ENCODE assay signal across 8 cellular contexts in genomic region chr16:48123104-48123788, GRCh38. TPM values are rescaled to one million over a fixed set of nuclear protein-coding genes. Genes with fewer than 3 reads are reported as not detected.
DNase-seq lines count a peak whose midpoint lies in the region; ATAC-seq and TF ChIP-seq lines count a peak whose summit lies in the region.

No MANE protein-coding gene starts in this region.

- TF ChIP-seq RAD21 in HCT116 (IDR thresholded peaks at IDR 0.05; ENCODE audit: low read depth), result no peak

- CTCF ChIA-PET in BJ (lab: Yijun Ruan, JAX) (interaction anchor here (0.7 to 1.8 kb wide), 8 partner anchors 9 to 1160 kb away, joined by 3 to 5 read pairs (median 4); partner anchors contain the start of gene NETO2), HCT116 (lab: Charles Lee) (interaction anchor here (0.6 to 2.1 kb wide), 6 partner anchors 10 to 1268 kb away, joined by 3 to 12 read pairs (median 7); no protein-coding TSS in a partner anchor), HEK293T (lab: Yijun Ruan, JAX) (no interaction called here)

- POLR2A ChIA-PET in BJ (lab: Charles Lee) (no interaction called here), HCT116 (lab: Charles Lee) (no interaction called here), HEK293T (lab: Yijun Ruan, JAX) (no interaction called here)

- H3K4me3 ChIP-seq in BJ (ENCODE audit: low read depth, low read length), result no peak overlapping the region
- H3K4me3 ChIP-seq in HCT116 (replicated peaks in 1 of 2; ENCODE audit: low read depth in 1 of 2, low read length in 2 of 2), result peak overlapping the region in 1 of 2 experiments; percentile 8; a peak in 1 of 4 replicates
- H3K4me3 ChIP-seq in fibroblast of the aortic adventitia (ENCODE audit: low read depth, low read length), result no peak overlapping the region

- ATAC-seq in HCT116 (peak; percentile 95), HG03108 (IDR thresholded peaks at IDR 0.05; ENCODE audit: unreplicated experiment) (no peak), HG02970 (IDR thresholded peaks at IDR 0.05; ENCODE audit: low FRiP score, unreplicated experiment) (no peak)

- TF ChIP-seq POLR2A in HCT116 (IDR thresholded peaks at IDR 0.05; ENCODE audit: borderline replicate concordance, extremely low read depth, insufficient read depth, insufficient read length), result no peak

- intact Hi-C loops in HCT116 (cut with micrococcal nuclease), result loop anchor here (5.0 kb wide), 1 partner anchor 1086 kb away; no protein-coding TSS in a partner anchor

- H2AFZ ChIP-seq in HCT116 (ENCODE audit: low read depth, low read length, poor library complexity, severe bottlenecking), result peak overlapping the region; percentile 6

- H3K36me3 ChIP-seq in BJ (ENCODE audit: control insufficient read depth, insufficient read depth, low read length), result no peaks in the 10 kb centered on the region
- no peaks in the 10 kb centered on the region for H3K36me3 ChIP-seq in HCT116 (ENCODE audit: control insufficient read depth in 1 of 2, insufficient read depth in 2 of 2, low read length in 2 of 2)

- TF ChIP-seq CTCF in BJ (IDR thresholded peaks at IDR 0.05; ENCODE audit: insufficient read depth, low read depth, low read length) (no peak), HCT116 (IDR thresholded peaks at IDR 0.05 in 2 of 3, conservative IDR thresholded peaks at IDR 0.05 in 1 of 3; ENCODE audit: borderline replicate concordance in 1 of 3, insufficient read depth in 1 of 3, low read depth in 2 of 3, low read length in 2 of 3) (no peak), fibroblast of the aortic adventitia (IDR thresholded peaks at IDR 0.05; ENCODE audit: insufficient read depth, low read length) (no peak)

- no peaks in the 10 kb centered on the region for H3K9me3 ChIP-seq in HCT116 (ENCODE audit: control insufficient read depth in 1 of 2, insufficient read depth in 1 of 2, low read depth in 1 of 2, low read length in 2 of 2)

- BruUV-seq in HCT116 (replicated peaks; lab: Mats Ljungman, UMichigan), result no TSS peak

- no peaks in the 10 kb centered on the region for H4K20me1 ChIP-seq in HCT116 (ENCODE audit: insufficient read depth)

- peaks cover 10 to 32% of the 10 kb centered on the region in 2 experiments for H3K4me1 ChIP-seq in HCT116 (ENCODE audit: control insufficient read depth in 1 of 2, insufficient read depth in 2 of 2, low read length in 2 of 2)

- no peaks in the 10 kb centered on the region for H3K79me2 ChIP-seq in HCT116 (ENCODE audit: insufficient read depth, low read length)

- RAD21 ChIA-PET in HCT116 (lab: Charles Lee; ENCODE audit: low non-redundant PET in 1 of 2, low total read pairs in 2 of 2, uncharacterized antibody in 2 of 2, unreplicated experiment in 2 of 2), result no interaction called here

- H3K4me2 ChIP-seq in HCT116 (ENCODE audit: low read length), result peak overlapping the region; percentile 61

- H3K27ac ChIP-seq in HCT116 (ENCODE audit: low read depth, low read length), result peak overlapping the region; percentile 8; the same call in 1 of the 2 replicates

- H3K27me3 ChIP-seq in BJ (ENCODE audit: control insufficient read depth, insufficient read depth, low read length), result no peaks in the 10 kb centered on the region
- no peaks in the 10 kb centered on the region for H3K27me3 ChIP-seq in HCT116 (ENCODE audit: insufficient read depth, low read length)

- H3K9me2 ChIP-seq in HCT116 (ENCODE audit: insufficient read depth), result no peaks in the 10 kb centered on the region

- H3K9ac ChIP-seq in HCT116 (ENCODE audit: low read length), result peak overlapping the region; percentile 4; the same call in 1 of the 2 replicates

- DNase-seq in BJ (ENCODE audit: low read depth) (peak; percentile 97), HCT116 (ENCODE audit: low read depth, low spot score) (peak; percentile 85), SW480 (ENCODE audit: low spot score) (peak; percentile 89), fibroblast of the aortic adventitia (ENCODE audit: low read depth) (peak; percentile 96), HEK293T (ENCODE audit: extremely low spot score) (no peak)
- peak; percentile 30 for DNase-seq in stimulated activated CD8-positive, alpha-beta memory T cell treated with anti-CD3 and anti-CD28 coated beads, Interleukin-12 subunit alpha, Interleukin-12 subunit beta, amount 100 ng/mL, for 24 hours (ENCODE audit: extremely low read depth)

TF ChIP-seq in HCT116, 20 proteins besides CTCF, POLR2A, EP300 and RAD21 (continues in another document):
- TF ChIP-seq ATF3 (IDR thresholded peaks at IDR 0.05) (peak; percentile 56; the same call in 1 of the 2 replicates), SIN3A (IDR thresholded peaks at IDR 0.05; ENCODE audit: low read depth) (peak; percentile 59; the same call in 1 of the 2 replicates), EGR1 (IDR thresholded peaks at IDR 0.05; ENCODE audit: low read depth) (peak; percentile 97), POLR2AphosphoS5 (IDR thresholded peaks at IDR 0.05; ENCODE audit: low read depth, low read length) (0 out of 2 replicates have a peak, but pooled peaks have one; percentile 15), CBX3 (IDR thresholded peaks at IDR 0.05; ENCODE audit: low read depth) (peak; percentile 88), TCF7L2 (IDR thresholded peaks at IDR 0.05; ENCODE audit: borderline replicate concordance, extremely low read depth, insufficient read depth, insufficient read length) (no peak), ZFX (IDR thresholded peaks at IDR 0.05) (no peak), SP1 (IDR thresholded peaks at IDR 0.05; ENCODE audit: low read depth) (peak; percentile 91), ZNF274 (IDR thresholded peaks at IDR 0.05; ENCODE audit: low read depth, low read length) (no peak), EZH2phosphoT487 (IDR thresholded peaks at IDR 0.05; ENCODE audit: borderline replicate concordance) (no peak), CEBPB (IDR thresholded peaks at IDR 0.05; ENCODE audit: low read depth) (peak; percentile 50; the same call in 1 of the 2 replicates)
- TF ChIP-seq, protein P1, sequence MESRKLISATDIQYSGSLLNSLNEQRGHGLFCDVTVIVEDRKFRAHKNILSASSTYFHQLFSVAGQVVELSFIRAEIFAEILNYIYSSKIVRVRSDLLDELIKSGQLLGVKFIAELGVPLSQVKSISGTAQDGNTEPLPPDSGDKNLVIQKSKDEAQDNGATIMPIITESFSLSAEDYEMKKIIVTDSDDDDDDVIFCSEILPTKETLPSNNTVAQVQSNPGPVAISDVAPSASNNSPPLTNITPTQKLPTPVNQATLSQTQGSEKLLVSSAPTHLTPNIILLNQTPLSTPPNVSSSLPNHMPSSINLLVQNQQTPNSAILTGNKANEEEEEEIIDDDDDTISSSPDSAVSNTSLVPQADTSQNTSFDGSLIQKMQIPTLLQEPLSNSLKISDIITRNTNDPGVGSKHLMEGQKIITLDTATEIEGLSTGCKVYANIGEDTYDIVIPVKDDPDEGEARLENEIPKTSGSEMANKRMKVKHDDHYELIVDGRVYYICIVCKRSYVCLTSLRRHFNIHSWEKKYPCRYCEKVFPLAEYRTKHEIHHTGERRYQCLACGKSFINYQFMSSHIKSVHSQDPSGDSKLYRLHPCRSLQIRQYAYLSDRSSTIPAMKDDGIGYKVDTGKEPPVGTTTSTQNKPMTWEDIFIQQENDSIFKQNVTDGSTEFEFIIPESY (IDR thresholded peaks at IDR 0.05; ENCODE audit: extremely low read depth, insufficient replicate concordance, low read length), result no peak

TF ChIP-seq in HEK293T, 16 proteins besides CTCF, POLR2A, EP300 and RAD21:
- TF ChIP-seq FOXK2 (IDR thresholded peaks at IDR 0.05) (no peak), SP1 (IDR thresholded peaks at IDR 0.05) (no peak), TARDBP (IDR thresholded peaks at IDR 0.05) (no peak), FOXA1 (IDR thresholded peaks at IDR 0.05) (no peak), FOXM1 (IDR thresholded peaks at IDR 0.05; ENCODE audit: borderline replicate concordance) (no peak), ARNT (IDR thresholded peaks at IDR 0.05) (no peak), L3MBTL2 (conservative IDR thresholded peaks at IDR 0.05) (no peak), ELF4 (IDR thresholded peaks at IDR 0.05) (no peak)
TF ChIP-seq in HEK293T: peak in this region for 0.

RNA-seq across cellular contexts. Expression of gene ABCC12, which starts 32.5 kb away (rescaled TPM):
- polyA plus RNA-seq in BJ (2011; rRNA removed), result not detected in 2 replicates
- polyA minus RNA-seq in BJ (2011; rRNA and poly(A)+ RNA removed), result not detected in 2 replicates
- total RNA-seq in HCT116 (2021; ENCODE audit: unreplicated experiment), result not detected
- polyA plus RNA-seq in HCT116 (2012), result not detected in 2 replicates
- total RNA-seq in fibroblast of the aortic adventitia (ENCODE audit: low replicate concordance), result not detected in 2 replicates
